In the genomic region with DNA sequence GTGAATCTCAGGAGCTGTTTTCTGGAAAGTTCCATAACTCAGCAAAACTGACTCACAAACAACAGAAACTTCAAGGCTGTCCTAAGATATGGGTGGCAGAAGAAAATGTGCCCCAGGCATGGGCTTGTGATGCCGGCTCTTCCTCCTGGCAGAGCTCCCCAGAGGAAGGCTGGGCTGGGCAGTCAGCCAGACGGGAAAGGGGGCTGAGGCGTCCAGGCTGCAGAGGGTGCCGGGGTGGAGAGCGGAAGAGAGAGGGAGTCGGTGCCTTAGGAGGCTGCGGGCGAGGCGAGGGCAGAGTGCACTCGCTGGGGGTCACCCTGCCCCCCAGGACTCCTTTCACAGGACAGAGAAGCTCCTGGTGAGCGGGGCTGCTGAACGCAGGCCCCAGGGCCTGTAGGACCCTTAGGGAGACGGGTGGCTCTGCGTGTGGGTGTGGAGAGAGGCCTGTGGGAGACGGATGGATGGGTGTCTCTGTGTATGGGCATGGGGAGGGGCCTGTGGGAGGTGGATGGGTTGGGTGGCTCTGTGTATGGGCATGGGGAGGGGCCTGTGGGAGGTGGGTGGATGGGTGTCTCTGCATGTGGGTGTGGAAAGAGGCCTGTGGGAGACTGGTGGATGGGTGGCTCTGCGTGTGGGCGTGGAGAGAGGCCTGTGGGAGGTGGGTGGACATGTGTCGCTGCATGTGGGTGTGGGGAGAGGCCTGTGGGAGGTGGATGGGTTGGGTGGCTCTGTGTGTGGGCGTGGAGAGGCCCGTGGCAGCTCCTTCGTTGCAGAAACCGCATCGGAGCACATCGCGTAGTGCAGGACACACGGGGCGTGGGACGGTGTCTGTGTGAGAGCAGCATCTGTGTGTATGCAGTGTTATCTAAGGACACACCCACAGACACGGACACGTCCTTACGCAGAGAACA, we compare ENCODE assay signal across 14 cellular contexts. TPM values are rescaled to one million over a fixed set of nuclear protein-coding genes. Genes with fewer than 3 reads are reported as not detected.
A peak's percentile ranks its signal among the peaks of the same experiment; 100 is the strongest.
DNase-seq lines count a peak whose midpoint lies in the region; ATAC-seq and TF ChIP-seq lines count a peak whose summit lies in the region.
"Had no signal": no experiment of that assay in that cellular context is flagged by ENCODE, and none has a peak within 500 bp of the region (broad histone marks: within the 10 kb centered on the region; RNA-seq: fewer than 3 reads in every experiment).

No MANE protein-coding gene starts in this region.

- H3K79me2 ChIP-seq in DND-41 (ENCODE audit: insufficient read depth, low read length): peaks cover 92% of the 10 kb centered on the region

- H3K4me3 ChIP-seq in DND-41 (ENCODE audit: low read depth in 1 of 2, low read length in 2 of 2) (no peak overlapping the region), left ventricle myocardium inferior (no peak overlapping the region), ovary (no peak overlapping the region)

- H3K4me3 Mint-ChIP-seq in immature natural killer cell: no peak overlapping the region
- H3K4me3 Mint-ChIP-seq: activated CD4-positive, alpha-beta T cell treated with anti-CD3 and anti-CD28 coated beads for 36 hours; activated naive CD8-positive, alpha-beta T cell treated with anti-CD3 and anti-CD28 coated beads, Interleukin-2, amount 50 U/mL, for 24 hours; natural killer cell treated with Interleukin-12 subunit alpha and Interleukin-12 subunit beta and Interleukin-15 and Interleukin-18, amount 100 ng/mL, for 72 hours had no signal

- H2AFZ ChIP-seq in DND-41 (ENCODE audit: low read depth, low read length): no peak overlapping the region

- TF ChIP-seq CTCF in DND-41 (IDR thresholded peaks at IDR 0.05; ENCODE audit: borderline replicate concordance, extremely low read depth, low read length, poor library complexity, severe bottlenecking) (no peak), left ventricle myocardium inferior (IDR thresholded peaks at IDR 0.05; ENCODE audit: borderline replicate concordance) (no peak), ovary (IDR thresholded peaks at IDR 0.05) (no peak)

- no peaks in the 10 kb centered on the region for H3K9me3 ChIP-seq in DND-41 (ENCODE audit: insufficient read depth, low read length, severe bottlenecking)
- no peaks in the 10 kb centered on the region for H3K9me3 ChIP-seq in left ventricle myocardium inferior (replicated peaks)
- H3K9me3 ChIP-seq in ovary: no peaks in the 10 kb centered on the region

- H3K27ac ChIP-seq in DND-41 (ENCODE audit: low read length): no peak overlapping the region
- H3K27ac ChIP-seq in left ventricle myocardium inferior (replicated peaks): peak overlapping the region; percentile 20
- peak overlapping the region; percentile 61 to 62 for H3K27ac ChIP-seq in ovary

- H3K36me3 Mint-ChIP-seq in immature natural killer cell: peaks cover 0 to 3% (median 0%) of the 10 kb centered on the region in 3 donors
- H3K36me3 Mint-ChIP-seq: natural killer cell treated with Interleukin-12 subunit alpha and Interleukin-12 subunit beta and Interleukin-15 and Interleukin-18, amount 100 ng/mL, for 72 hours had no signal

- no peak overlapping the region for H3K4me2 ChIP-seq in DND-41 (ENCODE audit: insufficient read depth, low read length)

- H3K9ac ChIP-seq in DND-41 (ENCODE audit: low read depth, low read length): no peak overlapping the region

- no peaks in the 10 kb centered on the region for H3K4me1 ChIP-seq in DND-41 (ENCODE audit: insufficient read depth, low read length)
- peaks cover 52% of the 10 kb centered on the region for H3K4me1 ChIP-seq in left ventricle myocardium inferior
- peaks cover 40% of the 10 kb centered on the region for H3K4me1 ChIP-seq in ovary (ENCODE audit: insufficient read depth)

- H3K27me3 ChIP-seq in DND-41 (ENCODE audit: insufficient read depth, low read length, poor library complexity) (no peaks in the 10 kb centered on the region), left ventricle myocardium inferior (ENCODE audit: low read depth) (no peaks in the 10 kb centered on the region), ovary (no peaks in the 10 kb centered on the region)

- intact Hi-C loops in left ventricle myocardium inferior (cut with micrococcal nuclease) (no loop called here), ovary (cut with DNase I) (no loop called here)

- DNase-seq in DND-41 (no peak), astrocyte of the hippocampus (ENCODE audit: low read depth, low spot score) (peak; percentile 38), left ventricle myocardium inferior (no peak), ovary (peak; percentile 57 to 85 (median 82)), D341Med (ENCODE audit: low spot score) (no peak), immature natural killer cell (no peak)
- DNase-seq: activated CD4-positive, alpha-beta T cell treated with anti-CD3 and anti-CD28 coated beads for 36 hours; activated naive CD8-positive, alpha-beta T cell treated with anti-CD3 and anti-CD28 coated beads, Interleukin-2, amount 50 U/mL, for 24 hours; CD4-positive, CD25-positive, alpha-beta regulatory T cell; NCI-H1417 had no signal

- peak overlapping the region in 1 of 6 donors; percentile 45 for H3K27ac Mint-ChIP-seq in immature natural killer cell
- H3K27ac Mint-ChIP-seq: activated CD4-positive, alpha-beta T cell treated with anti-CD3 and anti-CD28 coated beads for 36 hours; activated naive CD8-positive, alpha-beta T cell treated with anti-CD3 and anti-CD28 coated beads, Interleukin-2, amount 50 U/mL, for 24 hours had no signal

- H3K36me3 ChIP-seq in DND-41 (ENCODE audit: insufficient read depth, low read length) (peaks cover 38% of the 10 kb centered on the region), left ventricle myocardium inferior (peaks cover 2% of the 10 kb centered on the region), ovary (no peaks in the 10 kb centered on the region)

- peaks cover 83% of the 10 kb centered on the region for H4K20me1 ChIP-seq in DND-41 (ENCODE audit: insufficient read depth, low read length)

- no peaks in the 10 kb centered on the region for H3K9me3 Mint-ChIP-seq in immature natural killer cell
- H3K9me3 Mint-ChIP-seq: activated naive CD8-positive, alpha-beta T cell treated with anti-CD3 and anti-CD28 coated beads, Interleukin-2, amount 50 U/mL, for 24 hours; natural killer cell treated with Interleukin-12 subunit alpha and Interleukin-12 subunit beta and Interleukin-15 and Interleukin-18, amount 100 ng/mL, for 72 hours had no signal

- peaks cover 23 to 38% of the 10 kb centered on the region in 2 donors for H3K4me1 Mint-ChIP-seq in immature natural killer cell

- TF ChIP-seq POLR2A in ovary (IDR thresholded peaks at IDR 0.05): no peak

- ATAC-seq in DND-41 (ENCODE audit: insufficient read depth, low read depth) (peak; percentile 11; the same call in 1 of the 3 replicates), GM19463 (IDR thresholded peaks at IDR 0.05; ENCODE audit: unreplicated experiment) (no peak), HG02870 (IDR thresholded peaks at IDR 0.05; ENCODE audit: unreplicated experiment) (no peak)
- ATAC-seq: activated CD4-positive, alpha-beta T cell treated with anti-CD3 and anti-CD28 coated beads for 36 hours; activated naive CD8-positive, alpha-beta T cell treated with anti-CD3 and anti-CD28 coated beads, Interleukin-2, amount 50 U/mL, for 24 hours had no signal

- TF ChIP-seq EP300 in ovary (IDR thresholded peaks at IDR 0.05): no peak

- 17 to 29% (median 17%) methylated on average over 31 of the region's 31 CpGs for WGBS in ovary, 3 donors

- H3K27me3 Mint-ChIP-seq in immature natural killer cell (ENCODE audit: low read depth in 3 of 3): peaks cover 0 to 10% (median 0%) of the 10 kb centered on the region in 3 donors
- H3K27me3 Mint-ChIP-seq: activated CD4-positive, alpha-beta T cell treated with anti-CD3 and anti-CD28 coated beads for 36 hours; activated naive CD8-positive, alpha-beta T cell treated with anti-CD3 and anti-CD28 coated beads, Interleukin-2, amount 50 U/mL, for 24 hours; CD4-positive, CD25-positive, alpha-beta regulatory T cell; natural killer cell treated with Interleukin-12 subunit alpha and Interleukin-12 subunit beta and Interleukin-15 and Interleukin-18, amount 100 ng/mL, for 72 hours had no signal

RNA-seq across cellular contexts. Expression of a gene that starts 15.9 kb away (rescaled TPM):
- total RNA-seq in left ventricle myocardium inferior (21.5 TPM), ovary (10 to 100 TPM; 33.2 to 51.2 (median 45.3) TPM)
- polyA plus RNA-seq in ovary (10 to 100 TPM; 21.7 to 45.4 TPM), immature natural killer cell (1 to 10 TPM; 6.5 to 7.5 (median 6.6) TPM)

RNA-seq across cellular contexts. Expression of a gene that starts 32.6 kb away (rescaled TPM):
- total RNA-seq in left ventricle myocardium inferior: 12.0 TPM
- 1 to 10 TPM; 1.1 to 5.2 (median 2.5) TPM for total RNA-seq in ovary
- polyA plus RNA-seq in ovary: 1 to 10 TPM in 1 of 2 donors, under 1 TPM in 1; 0.43 to 1.8 TPM
- polyA plus RNA-seq in immature natural killer cell: 1 to 10 TPM; 3.8 to 7.1 (median 6.1) TPM
- total RNA-seq: RPMI7951 had no signal

RNA-seq across cellular contexts. Expression of a gene that starts 47.2 kb away (rescaled TPM):
- total RNA-seq in left ventricle myocardium inferior: 4.5 TPM
- total RNA-seq in ovary: 10 to 100 TPM in 4 of 7 donors, 1 to 10 TPM in 3; 4.0 to 18.3 (median 10.0) TPM
- polyA plus RNA-seq in ovary: 1 to 10 TPM; 6.4 to 6.5 TPM
- polyA plus RNA-seq in immature natural killer cell: 1 to 10 TPM; 3.3 to 8.1 (median 5.0) TPM

RNA-seq across cellular contexts. Expression of a gene that starts 47.4 kb away (rescaled TPM):
- 914 TPM for total RNA-seq in left ventricle myocardium inferior
- total RNA-seq in ovary: 100 to 1,000 TPM; 180 to 267 (median 189) TPM
- 100 to 1,000 TPM; 207 to 359 TPM for polyA plus RNA-seq in ovary
- polyA plus RNA-seq in immature natural killer cell: 100 to 1,000 TPM; 466 to 581 (median 532) TPM

Comparison
In these comparisons a context has a peak if more than half of its experiments do, and no peak if none do; other contexts are left out.
1. DNase-seq: peak in astrocyte of the hippocampus (single experiment) and ovary (5 of 5); none in DND-41 (single experiment), left ventricle myocardium inferior (single experiment), D341Med (single experiment) and immature natural killer cell (0 of 3).